In the genomic region with DNA sequence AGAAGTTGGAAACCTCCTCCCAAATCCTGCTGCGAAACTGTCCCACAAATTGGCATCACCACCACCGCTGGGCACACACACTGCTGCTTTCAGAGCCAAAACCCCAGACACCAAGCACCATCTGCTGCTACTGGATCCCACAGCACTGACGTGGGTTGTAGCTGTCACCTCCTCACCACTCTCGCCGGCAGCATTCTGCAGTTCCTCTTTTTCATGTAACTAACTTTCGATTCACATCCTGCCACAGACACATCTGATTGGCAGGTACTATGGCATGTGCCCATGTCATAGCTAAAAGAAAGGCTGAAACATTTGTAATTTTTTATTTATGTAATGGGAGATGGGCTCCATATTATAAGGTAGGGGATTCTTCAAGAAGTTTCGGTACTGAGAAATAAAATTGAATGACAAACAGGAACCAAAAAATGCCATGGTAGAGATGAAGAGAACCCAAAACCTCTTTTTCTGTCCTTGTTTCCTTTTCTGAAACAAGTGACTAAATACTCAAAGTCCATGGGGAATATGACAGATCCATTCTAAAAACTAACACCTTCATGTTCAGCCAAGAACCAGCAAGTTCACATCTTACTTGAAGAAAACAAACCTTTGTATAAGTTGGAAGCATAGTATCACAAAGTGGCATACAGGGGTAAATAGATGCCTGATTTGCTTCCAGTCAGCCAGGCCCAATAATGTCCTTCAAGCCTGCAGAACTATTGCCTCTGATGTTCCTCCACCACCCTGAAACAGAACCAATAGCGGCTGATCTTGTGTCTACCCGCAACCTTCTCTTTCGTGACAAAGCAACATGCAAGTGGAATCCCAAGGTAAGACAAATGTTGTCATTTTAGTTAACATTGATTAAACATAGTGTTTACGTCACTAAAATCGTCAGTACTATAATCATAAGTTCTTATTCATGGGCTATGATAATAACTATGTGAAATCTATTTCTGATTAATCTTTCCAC, we compare ENCODE assay signal across 7 cellular contexts.
DNase-seq lines count a peak whose midpoint lies in the region; ATAC-seq lines count a peak whose summit lies in the region.

No MANE protein-coding gene starts in this region.

- DNase-seq in effector CD8-positive, alpha-beta T cell (lab: John Stamatoyannopoulos, UW): peak; percentile 5
- peak; percentile 8 for DNase-seq in stimulated activated CD4-positive, alpha-beta T cell treated with anti-CD3 and anti-CD28 coated beads, Interleukin-12 subunit alpha, Interleukin-12 subunit beta, amount 100 ng/mL, for 24 hours (ENCODE audit: low read depth in 2 of 2)
- DNase-seq in DMS79 treated with DMSO at 0.1 percent for 48 hours (lab: John Stamatoyannopoulos, UW) (no peak), OCI-M2 (lab: John Stamatoyannopoulos, UW; ENCODE audit: unreplicated experiment) (no peak)

- ATAC-seq in GM19397 (IDR thresholded peaks at IDR 0.05; ENCODE audit: unreplicated experiment) (peak; percentile 99), HG03439 (IDR thresholded peaks at IDR 0.05; ENCODE audit: unreplicated experiment) (peak; percentile 97)
- ATAC-seq in activated CD4-positive, CD25-positive, alpha-beta regulatory T cell treated with anti-CD3 and anti-CD28 coated beads, Interleukin-2, amount 50 U/mL, for 24 hours: peak; percentile 87 to 97

Comparison
In these comparisons a context has a peak if more than half of its experiments do, and no peak if none do; other contexts are left out.
1. DNase-seq: peak in effector CD8-positive, alpha-beta T cell (single experiment) and stimulated activated CD4-positive, alpha-beta T cell treated with anti-CD3 and anti-CD28 coated beads, Interleukin-12 subunit alpha, Interleukin-12 subunit beta, amount 100 ng/mL, for 24 hours (2 of 2); none in DMS79 treated with DMSO at 0.1 percent for 48 hours (single experiment) and OCI-M2 (single experiment).
2. Peak in every context shown above with its lines, with median percentiles within 50 percentile points of each other: ATAC-seq.